21 cellular contexts compared by ENCODE assay signal in the genomic region with DNA sequence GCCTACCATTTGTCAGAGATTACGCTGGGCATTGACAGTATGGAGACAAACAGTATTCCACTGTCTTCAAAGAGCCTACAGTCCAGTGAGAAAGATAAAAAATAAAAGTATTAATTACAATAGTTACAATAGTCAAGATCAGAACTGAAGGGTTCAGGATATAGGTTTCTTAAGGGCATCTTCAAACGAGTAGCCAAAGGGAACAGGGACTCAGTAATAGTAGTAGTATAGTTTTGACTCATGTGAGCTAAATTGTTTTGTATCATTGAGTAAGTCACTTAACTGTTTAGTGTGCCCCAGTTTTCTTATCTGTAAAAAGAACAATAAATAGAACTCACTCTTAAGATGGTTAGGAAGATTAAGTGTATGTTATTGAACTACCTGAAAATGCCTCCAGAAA.
DNase-seq lines count a peak whose midpoint lies in the region; ATAC-seq lines count a peak whose summit lies in the region.
"Had no signal": no experiment of that assay in that cellular context is flagged by ENCODE, and none has a peak within 500 bp of the region (broad histone marks: within the 10 kb centered on the region; RNA-seq: fewer than 3 reads in every experiment).

No MANE protein-coding gene starts in this region.

- intact Hi-C loops in sciatic nerve (cut with DNase I) = no loop called here

- DNase-seq in NCI-H69 (lab: John Stamatoyannopoulos, UW) (no peak), sciatic nerve (ENCODE audit: low spot score) (no peak)
- DNase-seq: AML-193; CD4-positive, alpha-beta T cell; Karpas-422; NCI-H1092; NCI-H1417 treated with DMSO at 0.1 percent for 48 hours; NCI-H1694 treated with DMSO at 0.1 percent for 48 hours; NCI-H2081; NCI-H2227 treated with DMSO at 0.1 percent for 48 hours; NCI-H526 treated with DMSO at 0.1 percent for 48 hours; SIG-M5; SW 1271; T1000 had no signal

- peak; percentile 59 for ATAC-seq in GM18520 (IDR thresholded peaks at IDR 0.05; ENCODE audit: unreplicated experiment)
- ATAC-seq in GM21619 (IDR thresholded peaks at IDR 0.05; ENCODE audit: unreplicated experiment) = peak; percentile 47
- ATAC-seq in HG02885 (IDR thresholded peaks at IDR 0.05; ENCODE audit: poor library complexity, unreplicated experiment) = peak; percentile 53
- peak; percentile 53 for ATAC-seq in HG03565 (IDR thresholded peaks at IDR 0.05; ENCODE audit: unreplicated experiment)
- no peak for ATAC-seq in sciatic nerve
- no peak for ATAC-seq in GM21367 (IDR thresholded peaks at IDR 0.05; ENCODE audit: unreplicated experiment)
- ATAC-seq: A549, HepG2 had no signal

Comparison
In these comparisons a context has a peak if more than half of its experiments do, and no peak if none do; other contexts are left out.
1. ATAC-seq: peak in GM18520 (single experiment), GM21619 (single experiment), HG02885 (single experiment) and HG03565 (single experiment); none in sciatic nerve (single experiment) and GM21367 (single experiment).